1 cellular context compared by ENCODE assay signal in genomic region chr9:2955616-2956015, GRCh38.
TF ChIP-seq lines count a peak whose summit lies in the region.

No MANE protein-coding gene starts in this region.

TF ChIP-seq in H1, 55 proteins besides CTCF, POLR2A, EP300 and RAD21 (continued from another document):
- TF ChIP-seq, protein P1, sequence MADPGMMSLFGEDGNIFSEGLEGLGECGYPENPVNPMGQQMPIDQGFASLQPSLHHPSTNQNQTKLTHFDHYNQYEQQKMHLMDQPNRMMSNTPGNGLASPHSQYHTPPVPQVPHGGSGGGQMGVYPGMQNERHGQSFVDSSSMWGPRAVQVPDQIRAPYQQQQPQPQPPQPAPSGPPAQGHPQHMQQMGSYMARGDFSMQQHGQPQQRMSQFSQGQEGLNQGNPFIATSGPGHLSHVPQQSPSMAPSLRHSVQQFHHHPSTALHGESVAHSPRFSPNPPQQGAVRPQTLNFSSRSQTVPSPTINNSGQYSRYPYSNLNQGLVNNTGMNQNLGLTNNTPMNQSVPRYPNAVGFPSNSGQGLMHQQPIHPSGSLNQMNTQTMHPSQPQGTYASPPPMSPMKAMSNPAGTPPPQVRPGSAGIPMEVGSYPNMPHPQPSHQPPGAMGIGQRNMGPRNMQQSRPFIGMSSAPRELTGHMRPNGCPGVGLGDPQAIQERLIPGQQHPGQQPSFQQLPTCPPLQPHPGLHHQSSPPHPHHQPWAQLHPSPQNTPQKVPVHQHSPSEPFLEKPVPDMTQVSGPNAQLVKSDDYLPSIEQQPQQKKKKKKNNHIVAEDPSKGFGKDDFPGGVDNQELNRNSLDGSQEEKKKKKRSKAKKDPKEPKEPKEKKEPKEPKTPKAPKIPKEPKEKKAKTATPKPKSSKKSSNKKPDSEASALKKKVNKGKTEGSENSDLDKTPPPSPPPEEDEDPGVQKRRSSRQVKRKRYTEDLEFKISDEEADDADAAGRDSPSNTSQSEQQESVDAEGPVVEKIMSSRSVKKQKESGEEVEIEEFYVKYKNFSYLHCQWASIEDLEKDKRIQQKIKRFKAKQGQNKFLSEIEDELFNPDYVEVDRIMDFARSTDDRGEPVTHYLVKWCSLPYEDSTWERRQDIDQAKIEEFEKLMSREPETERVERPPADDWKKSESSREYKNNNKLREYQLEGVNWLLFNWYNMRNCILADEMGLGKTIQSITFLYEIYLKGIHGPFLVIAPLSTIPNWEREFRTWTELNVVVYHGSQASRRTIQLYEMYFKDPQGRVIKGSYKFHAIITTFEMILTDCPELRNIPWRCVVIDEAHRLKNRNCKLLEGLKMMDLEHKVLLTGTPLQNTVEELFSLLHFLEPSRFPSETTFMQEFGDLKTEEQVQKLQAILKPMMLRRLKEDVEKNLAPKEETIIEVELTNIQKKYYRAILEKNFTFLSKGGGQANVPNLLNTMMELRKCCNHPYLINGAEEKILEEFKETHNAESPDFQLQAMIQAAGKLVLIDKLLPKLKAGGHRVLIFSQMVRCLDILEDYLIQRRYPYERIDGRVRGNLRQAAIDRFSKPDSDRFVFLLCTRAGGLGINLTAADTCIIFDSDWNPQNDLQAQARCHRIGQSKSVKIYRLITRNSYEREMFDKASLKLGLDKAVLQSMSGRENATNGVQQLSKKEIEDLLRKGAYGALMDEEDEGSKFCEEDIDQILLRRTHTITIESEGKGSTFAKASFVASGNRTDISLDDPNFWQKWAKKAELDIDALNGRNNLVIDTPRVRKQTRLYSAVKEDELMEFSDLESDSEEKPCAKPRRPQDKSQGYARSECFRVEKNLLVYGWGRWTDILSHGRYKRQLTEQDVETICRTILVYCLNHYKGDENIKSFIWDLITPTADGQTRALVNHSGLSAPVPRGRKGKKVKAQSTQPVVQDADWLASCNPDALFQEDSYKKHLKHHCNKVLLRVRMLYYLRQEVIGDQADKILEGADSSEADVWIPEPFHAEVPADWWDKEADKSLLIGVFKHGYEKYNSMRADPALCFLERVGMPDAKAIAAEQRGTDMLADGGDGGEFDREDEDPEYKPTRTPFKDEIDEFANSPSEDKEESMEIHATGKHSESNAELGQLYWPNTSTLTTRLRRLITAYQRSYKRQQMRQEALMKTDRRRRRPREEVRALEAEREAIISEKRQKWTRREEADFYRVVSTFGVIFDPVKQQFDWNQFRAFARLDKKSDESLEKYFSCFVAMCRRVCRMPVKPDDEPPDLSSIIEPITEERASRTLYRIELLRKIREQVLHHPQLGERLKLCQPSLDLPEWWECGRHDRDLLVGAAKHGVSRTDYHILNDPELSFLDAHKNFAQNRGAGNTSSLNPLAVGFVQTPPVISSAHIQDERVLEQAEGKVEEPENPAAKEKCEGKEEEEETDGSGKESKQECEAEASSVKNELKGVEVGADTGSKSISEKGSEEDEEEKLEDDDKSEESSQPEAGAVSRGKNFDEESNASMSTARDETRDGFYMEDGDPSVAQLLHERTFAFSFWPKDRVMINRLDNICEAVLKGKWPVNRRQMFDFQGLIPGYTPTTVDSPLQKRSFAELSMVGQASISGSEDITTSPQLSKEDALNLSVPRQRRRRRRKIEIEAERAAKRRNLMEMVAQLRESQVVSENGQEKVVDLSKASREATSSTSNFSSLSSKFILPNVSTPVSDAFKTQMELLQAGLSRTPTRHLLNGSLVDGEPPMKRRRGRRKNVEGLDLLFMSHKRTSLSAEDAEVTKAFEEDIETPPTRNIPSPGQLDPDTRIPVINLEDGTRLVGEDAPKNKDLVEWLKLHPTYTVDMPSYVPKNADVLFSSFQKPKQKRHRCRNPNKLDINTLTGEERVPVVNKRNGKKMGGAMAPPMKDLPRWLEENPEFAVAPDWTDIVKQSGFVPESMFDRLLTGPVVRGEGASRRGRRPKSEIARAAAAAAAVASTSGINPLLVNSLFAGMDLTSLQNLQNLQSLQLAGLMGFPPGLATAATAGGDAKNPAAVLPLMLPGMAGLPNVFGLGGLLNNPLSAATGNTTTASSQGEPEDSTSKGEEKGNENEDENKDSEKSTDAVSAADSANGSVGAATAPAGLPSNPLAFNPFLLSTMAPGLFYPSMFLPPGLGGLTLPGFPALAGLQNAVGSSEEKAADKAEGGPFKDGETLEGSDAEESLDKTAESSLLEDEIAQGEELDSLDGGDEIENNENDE (IDR thresholded peaks at IDR 0.05; ENCODE audit: insufficient replicate concordance, low read length), result no peak
- TF ChIP-seq YY1 (IDR thresholded peaks at IDR 0.05; ENCODE audit: low read depth, low read length), result no peak
- no peak for TF ChIP-seq SIRT6 (IDR thresholded peaks at IDR 0.05; ENCODE audit: low read length)
- TF ChIP-seq POLR2AphosphoS5 (IDR thresholded peaks at IDR 0.05; ENCODE audit: low read depth, low read length), result no peak
- TF ChIP-seq POU5F1 (IDR thresholded peaks at IDR 0.05; ENCODE audit: low read depth, low read length), result no peak
- TF ChIP-seq FOSL1 (IDR thresholded peaks at IDR 0.05; ENCODE audit: insufficient read depth, low read depth, low read length), result no peak
- TF ChIP-seq EGR1 (IDR thresholded peaks at IDR 0.05; ENCODE audit: borderline replicate concordance, low read depth, low read length), result no peak
- no peak for TF ChIP-seq TCF12 (IDR thresholded peaks at IDR 0.05; ENCODE audit: low read depth, low read length)
- TF ChIP-seq CTBP2 (IDR thresholded peaks at IDR 0.05; ENCODE audit: borderline replicate concordance, insufficient read depth, insufficient read length, low read length), result no peak
- TF ChIP-seq CREB1 (IDR thresholded peaks at IDR 0.05), result no peak
- no peak for TF ChIP-seq RFX5 (IDR thresholded peaks at IDR 0.05; ENCODE audit: borderline replicate concordance, low read depth, low read length)
- TF ChIP-seq E2F6 (IDR thresholded peaks at IDR 0.05), result no peak
